Comparison of ENCODE assay signal across 1 cellular context in the genomic region with DNA sequence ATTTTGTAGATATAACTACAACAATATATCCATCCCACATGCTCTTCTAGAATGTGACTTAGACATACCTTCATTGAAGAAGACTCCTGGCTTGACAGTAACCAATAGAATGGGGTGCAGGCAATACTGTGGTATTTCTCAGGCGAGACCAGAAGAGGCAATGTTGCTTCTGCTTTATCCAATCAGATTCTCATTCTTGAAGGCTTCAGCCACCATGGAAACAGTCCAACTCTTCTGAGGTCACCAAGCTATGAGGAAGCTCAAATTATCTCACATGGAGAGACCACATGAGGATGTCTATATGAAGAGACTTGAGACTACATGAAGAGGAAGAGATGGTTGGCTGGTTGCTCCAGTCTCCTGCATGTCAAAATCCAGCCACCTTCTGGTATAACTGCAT.
TF ChIP-seq lines count a peak whose summit lies in the region.

No MANE protein-coding gene starts in this region.

TF ChIP-seq in HCT116, 20 proteins besides CTCF, POLR2A, EP300 and RAD21 (continued from another document):
- TF ChIP-seq ZBTB33 (IDR thresholded peaks at IDR 0.05; ENCODE audit: extremely low read depth, insufficient replicate concordance, low read length), result no peak
- TF ChIP-seq POLR2AphosphoS5 (IDR thresholded peaks at IDR 0.05; ENCODE audit: low read depth, low read length), result no peak
- no peak for TF ChIP-seq JUND (IDR thresholded peaks at IDR 0.05)
- TF ChIP-seq TCF7L2 (IDR thresholded peaks at IDR 0.05; ENCODE audit: borderline replicate concordance, extremely low read depth, insufficient read depth, insufficient read length), result no peak
- TF ChIP-seq ATF3 (IDR thresholded peaks at IDR 0.05), result no peak
